Comparison of ENCODE assay signal across 1 cellular context in genomic region chr5:178153530-178154340, GRCh38.
A peak's percentile ranks its signal among the peaks of the same experiment; 100 is the strongest.
TF ChIP-seq lines count a peak whose summit lies in the region.

NHP2 (minus strand) TSS chr5:178153885; CDS start chr5:178153817, 68 bp downstream.

TF ChIP-seq in HepG2, 621 proteins besides CTCF, POLR2A, EP300 and RAD21 (continued from another document and continues in another):
- TF ChIP-seq NFAT5 (CRISPR knock-in tag; IDR thresholded peaks at IDR 0.05) (no peak), ZNF776 (CRISPR knock-in tag; IDR thresholded peaks at IDR 0.05) (no peak), CC2D1A (CRISPR knock-in tag; IDR thresholded peaks at IDR 0.05) (no peak), ZNF761 (CRISPR knock-in tag; conservative IDR thresholded peaks at IDR 0.05) (no peak), ZNF281 (CRISPR knock-in tag; IDR thresholded peaks at IDR 0.05; ENCODE audit: borderline replicate concordance) (no peak), HNRNPLL (IDR thresholded peaks at IDR 0.05; ENCODE audit: low read depth, low read length, poor library complexity, severe bottlenecking) (peak; percentile 72), ZBTB34 (CRISPR knock-in tag; IDR thresholded peaks at IDR 0.05) (no peak), CBX1 (IDR thresholded peaks at IDR 0.05; ENCODE audit: low read depth) (no peak), PITX1 (CRISPR knock-in tag; IDR thresholded peaks at IDR 0.05) (no peak; the same call in 1 of the 2 replicates), NPAS2 (CRISPR knock-in tag; IDR thresholded peaks at IDR 0.05; ENCODE audit: borderline replicate concordance) (no peak), BCL6 (CRISPR knock-in tag; IDR thresholded peaks at IDR 0.05) (no peak), RBM22 (optimal IDR thresholded peaks at IDR 0.05; ENCODE audit: low read length) (no peak), ZNF703 (CRISPR knock-in tag; IDR thresholded peaks at IDR 0.05; ENCODE audit: borderline replicate concordance) (no peak; the same call in 1 of the 2 replicates), MAFG (CRISPR knock-in tag; IDR thresholded peaks at IDR 0.05) (no peak), KLF12 (CRISPR knock-in tag; IDR thresholded peaks at IDR 0.05; ENCODE audit: borderline replicate concordance) (no peak; the same call in 1 of the 2 replicates), NCOA1 (CRISPR knock-in tag; IDR thresholded peaks at IDR 0.05) (no peak), ZNF274 (CRISPR knock-in tag; IDR thresholded peaks at IDR 0.05) (peak; percentile 44; the same call in 1 of the 2 replicates), ZNF160 (CRISPR knock-in tag; IDR thresholded peaks at IDR 0.05) (no peak), ZNF724P (CRISPR knock-in tag; IDR thresholded peaks at IDR 0.05; ENCODE audit: borderline replicate concordance) (no peak; the same call in 1 of the 2 replicates), NCOR1 (IDR thresholded peaks at IDR 0.05; ENCODE audit: borderline replicate concordance, low read length) (no peak; the same call in 1 of the 2 replicates), ZBTB42 (CRISPR knock-in tag; IDR thresholded peaks at IDR 0.05) (no peak), DNMT1 (CRISPR knock-in tag; IDR thresholded peaks at IDR 0.05) (no peak), CREB1 (IDR thresholded peaks at IDR 0.05) (peak; percentile 91), CREB1 (CRISPR knock-in tag; IDR thresholded peaks at IDR 0.05) (peak; percentile 93), NBN (conservative IDR thresholded peaks at IDR 0.05) (no peak), RELA (CRISPR knock-in tag; IDR thresholded peaks at IDR 0.05) (no peak), ZBTB46 (CRISPR knock-in tag; IDR thresholded peaks at IDR 0.05; ENCODE audit: borderline replicate concordance) (no peak), ZSCAN22 (CRISPR knock-in tag; IDR thresholded peaks at IDR 0.05) (no peak), ZNF207 (IDR thresholded peaks at IDR 0.05; ENCODE audit: borderline replicate concordance) (no peak), SNAPC4 (CRISPR knock-in tag; IDR thresholded peaks at IDR 0.05) (peak; percentile 50; the same call in 1 of the 2 replicates), IKZF5 (CRISPR knock-in tag; IDR thresholded peaks at IDR 0.05) (peak; percentile 60; the same call in 1 of the 2 replicates), SAP130 (CRISPR knock-in tag; IDR thresholded peaks at IDR 0.05; ENCODE audit: low read depth) (peak; percentile 98), ZNF652 (CRISPR knock-in tag; IDR thresholded peaks at IDR 0.05; ENCODE audit: borderline replicate concordance, low read depth) (no peak), SNAPC2 (CRISPR knock-in tag; IDR thresholded peaks at IDR 0.05) (no peak), POGK (CRISPR knock-in tag; conservative IDR thresholded peaks at IDR 0.05) (peak; percentile 81), SIN3B (IDR thresholded peaks at IDR 0.05; ENCODE audit: low read length) (peak; percentile 76), PAF1 (CRISPR knock-in tag; IDR thresholded peaks at IDR 0.05) (no peak), ZNF101 (CRISPR knock-in tag; IDR thresholded peaks at IDR 0.05; ENCODE audit: borderline replicate concordance, low read depth) (no peak), ZNF549 (CRISPR knock-in tag; IDR thresholded peaks at IDR 0.05) (no peak), NR1H2 (CRISPR knock-in tag; IDR thresholded peaks at IDR 0.05; ENCODE audit: borderline replicate concordance, low read depth) (no peak), STAT5B (CRISPR knock-in tag; IDR thresholded peaks at IDR 0.05) (no peak)
